ENCODE assay signal across 24 cellular contexts in the genomic region with DNA sequence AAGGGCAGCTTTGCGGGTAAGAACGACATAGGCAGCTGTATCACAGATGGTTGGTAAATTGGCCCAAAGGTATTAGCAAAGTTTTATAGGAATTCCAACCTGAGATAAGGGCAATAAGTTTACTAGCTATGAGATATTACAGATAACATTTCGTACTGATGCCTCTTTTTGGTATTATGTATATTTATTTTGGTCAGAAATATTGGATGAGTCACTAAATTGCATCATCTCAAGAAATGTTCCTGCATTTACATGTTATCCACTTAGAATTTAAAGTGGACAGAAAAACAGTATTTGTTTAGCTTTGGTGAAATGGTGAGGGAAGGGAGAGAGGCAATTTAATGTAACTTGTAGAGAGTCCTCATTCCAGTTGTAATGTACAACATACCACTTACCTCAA.
DNase-seq lines count a peak whose midpoint lies in the region; ATAC-seq, FAIRE-seq and TF ChIP-seq lines count a peak whose summit lies in the region.
"Had no signal": no experiment of that assay in that cellular context is flagged by ENCODE, and none has a peak within 500 bp of the region (broad histone marks: within the 10 kb centered on the region; RNA-seq: fewer than 3 reads in every experiment).

No MANE protein-coding gene starts in this region.

- no peak for ATAC-seq in left lobe of liver
- ATAC-seq: left lung; stimulated activated effector memory CD8-positive, alpha-beta T cell treated with anti-CD3 and anti-CD28 coated beads, Interleukin-12 subunit alpha, Interleukin-12 subunit beta, amount 100 ng/mL, for 72 hours had no signal

- H3K27ac Mint-ChIP-seq in astrocyte (ENCODE audit: unreplicated experiment), result no peak overlapping the region
- H3K27ac Mint-ChIP-seq: CD4-positive, alpha-beta T cell; endodermal cell; stimulated activated effector memory CD8-positive, alpha-beta T cell treated with anti-CD3 and anti-CD28 coated beads, Interleukin-12 subunit alpha, Interleukin-12 subunit beta, amount 100 ng/mL, for 72 hours had no signal

- H3K36me3 Mint-ChIP-seq in astrocyte (ENCODE audit: low read depth, unreplicated experiment), result no peaks in the 10 kb centered on the region
- H3K36me3 Mint-ChIP-seq: stimulated activated effector memory CD8-positive, alpha-beta T cell treated with anti-CD3 and anti-CD28 coated beads, Interleukin-12 subunit alpha, Interleukin-12 subunit beta, amount 100 ng/mL, for 72 hours had no signal

- H3K27me3 Mint-ChIP-seq in astrocyte (ENCODE audit: low read depth, unreplicated experiment), result no peaks in the 10 kb centered on the region

- H3K4me2 ChIP-seq in astrocyte (ENCODE audit: low read length), result no peak overlapping the region

- no peak overlapping the region for H3K4me3 Mint-ChIP-seq in astrocyte (ENCODE audit: unreplicated experiment)
- H3K4me3 Mint-ChIP-seq: CD4-positive, alpha-beta T cell; endodermal cell; stimulated activated effector memory CD8-positive, alpha-beta T cell treated with anti-CD3 and anti-CD28 coated beads, Interleukin-12 subunit alpha, Interleukin-12 subunit beta, amount 100 ng/mL, for 72 hours had no signal

- H4K20me1 ChIP-seq in astrocyte (ENCODE audit: insufficient read depth, low read length), result no peaks in the 10 kb centered on the region

- no peaks in the 10 kb centered on the region for H3K9me3 ChIP-seq in HEK293 (ENCODE audit: control insufficient read depth, insufficient read depth, low read depth, low read length)
- H3K9me3 ChIP-seq in astrocyte (ENCODE audit: insufficient read depth, low read depth, low read length), result no peaks in the 10 kb centered on the region
- H3K9me3 ChIP-seq: left lung, thoracic aorta had no signal

- no peaks in the 10 kb centered on the region for H3K4me1 Mint-ChIP-seq in astrocyte (ENCODE audit: low read depth, unreplicated experiment)
- H3K4me1 Mint-ChIP-seq: endodermal cell; stimulated activated effector memory CD8-positive, alpha-beta T cell treated with anti-CD3 and anti-CD28 coated beads, Interleukin-12 subunit alpha, Interleukin-12 subunit beta, amount 100 ng/mL, for 72 hours had no signal

- H3K4me1 ChIP-seq in HEK293 (ENCODE audit: control insufficient read depth, insufficient read depth, low read length) (peaks cover 7% of the 10 kb centered on the region; the same call in 1 of the 2 replicates), astrocyte (ENCODE audit: insufficient read depth, low read length) (no peaks in the 10 kb centered on the region)
- H3K4me1 ChIP-seq: left lung had no signal

- no peaks in the 10 kb centered on the region for H3K36me3 ChIP-seq in HEK293 (ENCODE audit: control insufficient read depth in 2 of 2, insufficient read depth in 1 of 2, low read length in 2 of 2)
- no peaks in the 10 kb centered on the region for H3K36me3 ChIP-seq in astrocyte (ENCODE audit: insufficient read depth, low read length)
- H3K36me3 ChIP-seq: left lung, thoracic aorta had no signal

- H3K27ac ChIP-seq in HEK293 (ENCODE audit: extremely low read depth, low read depth, low read length) (no peak overlapping the region), astrocyte (ENCODE audit: low read depth, low read length) (no peak overlapping the region)
- H3K27ac ChIP-seq: left lung, thoracic aorta had no signal

- H3K4me3 ChIP-seq in HEK293 (ENCODE audit: low read depth, low read length), result no peak overlapping the region
- H3K4me3 ChIP-seq in astrocyte (ENCODE audit: insufficient read depth, low read depth, low read length), result no peak overlapping the region
- H3K4me3 ChIP-seq in fibroblast of the aortic adventitia (ENCODE audit: low read depth, low read length), result no peak overlapping the region
- H3K4me3 ChIP-seq: left lung, thoracic aorta had no signal

- FAIRE-seq in astrocyte (lab: Jason Lieb, UNC), result no peak
- FAIRE-seq: H1, TTC549 had no signal

- H2AFZ ChIP-seq in astrocyte (ENCODE audit: low read depth, low read length), result no peak overlapping the region

- no peaks in the 10 kb centered on the region for H3K79me2 ChIP-seq in astrocyte (ENCODE audit: insufficient read depth, low read length)

- peaks cover 2% of the 10 kb centered on the region for H3K27me3 ChIP-seq in astrocyte (ENCODE audit: insufficient read depth, low read length)
- H3K27me3 ChIP-seq: left lung had no signal

- CTCF ChIA-PET in HEK293 (lab: Yijun Ruan, JAX), result interaction anchor here (0.8 kb wide), 1 partner anchor 58 kb away, joined by 3 read pairs; no protein-coding TSS in a partner anchor

- POLR2A ChIA-PET in HEK293 (lab: Yijun Ruan, JAX), result interaction anchor here (0.6 kb wide), 1 partner anchor 1337 kb away, joined by 6 read pairs; no protein-coding TSS in a partner anchor

- no peaks in the 10 kb centered on the region for H3K9me3 Mint-ChIP-seq in astrocyte (ENCODE audit: unreplicated experiment)
- H3K9me3 Mint-ChIP-seq: CD4-positive, alpha-beta T cell; endodermal cell; stimulated activated effector memory CD8-positive, alpha-beta T cell treated with anti-CD3 and anti-CD28 coated beads, Interleukin-12 subunit alpha, Interleukin-12 subunit beta, amount 100 ng/mL, for 72 hours had no signal

- peak; percentile 8 for DNase-seq in A172 (ENCODE audit: low spot score)
- peak; percentile 4 for DNase-seq in astrocyte (ENCODE audit: low read depth)
- peak; percentile 55 for DNase-seq in fibroblast of the aortic adventitia (ENCODE audit: low read depth)
- no peak for DNase-seq in NCI-H446 (lab: John Stamatoyannopoulos, UW)
- no peak for DNase-seq in SKM-1 (lab: John Stamatoyannopoulos, UW; ENCODE audit: unreplicated experiment)
- no peak for DNase-seq in NCI-H187 treated with DMSO at 0.1 percent for 48 hours (lab: John Stamatoyannopoulos, UW)
- no peak for DNase-seq in left lobe of liver (ENCODE audit: low spot score)
- DNase-seq: activated CD4-positive, alpha-beta T cell treated with anti-CD3 and anti-CD28 coated beads for 48 hours; activated gamma-delta T cell; amniotic stem cell; CD4-positive, alpha-beta T cell; cerebellar nuclear complex; DMS79; endodermal cell; Karpas-422; left lung; NCI-H1417 treated with DMSO at 0.1 percent for 48 hours; NK-92 treated with Interleukin-12 subunit alpha and Interleukin-12 subunit beta, amount 100 ng/mL, for 24 hours; stimulated activated CD4-positive, alpha-beta T cell treated with anti-CD3 and anti-CD28 coated beads, Interleukin-15, amount 100 ng/mL, for 24 hours had no signal

- no peak overlapping the region for H3K9ac ChIP-seq in astrocyte (ENCODE audit: low read length)

- TF ChIP-seq CTCF in HEK293 (tag by site-specific recombination; IDR thresholded peaks at IDR 0.05) (no peak), astrocyte (IDR thresholded peaks at IDR 0.05; ENCODE audit: insufficient read depth, low read depth, low read length) (no peak), fibroblast of the aortic adventitia (IDR thresholded peaks at IDR 0.05; ENCODE audit: insufficient read depth, low read length) (no peak)

TF ChIP-seq in HEK293, 187 proteins besides CTCF, POLR2A, EP300 and RAD21 (continues in another document):
- TF ChIP-seq ZNF521 (tag by site-specific recombination; IDR thresholded peaks at IDR 0.05), result no peak
- TF ChIP-seq ZNF660 (tag by site-specific recombination; IDR thresholded peaks at IDR 0.05), result no peak
- TF ChIP-seq ZNF37A (tag by site-specific recombination; IDR thresholded peaks at IDR 0.05), result no peak
- no peak for TF ChIP-seq ZNF561 (tag by site-specific recombination; IDR thresholded peaks at IDR 0.05; ENCODE audit: borderline replicate concordance)
- no peak for TF ChIP-seq ZNF610 (tag by site-specific recombination; IDR thresholded peaks at IDR 0.05; ENCODE audit: borderline replicate concordance)
- TF ChIP-seq ZNF544 (tag by site-specific recombination; IDR thresholded peaks at IDR 0.05), result no peak
- TF ChIP-seq ZNF624 (tag by site-specific recombination; IDR thresholded peaks at IDR 0.05), result no peak
- TF ChIP-seq ZNF157 (tag by site-specific recombination; IDR thresholded peaks at IDR 0.05), result no peak
- TF ChIP-seq ZNF658 (tag by site-specific recombination; IDR thresholded peaks at IDR 0.05), result no peak
- TF ChIP-seq, protein P1, sequence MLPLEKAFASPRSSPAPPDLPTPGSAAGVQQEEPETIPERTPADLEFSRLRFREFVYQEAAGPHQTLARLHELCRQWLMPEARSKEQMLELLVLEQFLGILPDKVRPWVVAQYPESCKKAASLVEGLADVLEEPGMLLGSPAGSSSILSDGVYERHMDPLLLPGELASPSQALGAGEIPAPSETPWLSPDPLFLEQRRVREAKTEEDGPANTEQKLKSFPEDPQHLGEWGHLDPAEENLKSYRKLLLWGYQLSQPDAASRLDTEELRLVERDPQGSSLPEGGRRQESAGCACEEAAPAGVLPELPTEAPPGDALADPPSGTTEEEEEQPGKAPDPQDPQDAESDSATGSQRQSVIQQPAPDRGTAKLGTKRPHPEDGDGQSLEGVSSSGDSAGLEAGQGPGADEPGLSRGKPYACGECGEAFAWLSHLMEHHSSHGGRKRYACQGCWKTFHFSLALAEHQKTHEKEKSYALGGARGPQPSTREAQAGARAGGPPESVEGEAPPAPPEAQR (tag by site-specific recombination; IDR thresholded peaks at IDR 0.05), result no peak
- TF ChIP-seq ZBTB17 (tag by site-specific recombination; IDR thresholded peaks at IDR 0.05), result no peak
- no peak for TF ChIP-seq HOXD13 (CRISPR knock-in tag; IDR thresholded peaks at IDR 0.05; ENCODE audit: borderline replicate concordance)
- TF ChIP-seq ZNF335 (tag by site-specific recombination; conservative IDR thresholded peaks at IDR 0.05), result peak; percentile 54
- TF ChIP-seq ZNF558 (tag by site-specific recombination; IDR thresholded peaks at IDR 0.05), result 0 out of 2 replicates have a peak, but pooled peaks have one; percentile 24
- TF ChIP-seq ZNF571 (tag by site-specific recombination; IDR thresholded peaks at IDR 0.05), result no peak
- TF ChIP-seq ZNF677 (tag by site-specific recombination; IDR thresholded peaks at IDR 0.05), result no peak
- no peak for TF ChIP-seq ZNF239 (tag by site-specific recombination; IDR thresholded peaks at IDR 0.05)
- TF ChIP-seq ZNF777 (tag by site-specific recombination; IDR thresholded peaks at IDR 0.05; ENCODE audit: borderline replicate concordance), result no peak
- TF ChIP-seq ZNF560 (tag by site-specific recombination; IDR thresholded peaks at IDR 0.05; ENCODE audit: borderline replicate concordance), result no peak
- no peak for TF ChIP-seq IKZF3 (tag by site-specific recombination; IDR thresholded peaks at IDR 0.05)
- TF ChIP-seq SCRT2 (tag by site-specific recombination; IDR thresholded peaks at IDR 0.05), result no peak

Comparison
In these comparisons a context has a peak if more than half of its experiments do, and no peak if none do; other contexts are left out.
1. DNase-seq: peak in A172 (single experiment), astrocyte (single experiment) and fibroblast of the aortic adventitia (single experiment); none in NCI-H446 (0 of 2), SKM-1 (single experiment), NCI-H187 treated with DMSO at 0.1 percent for 48 hours (single experiment) and left lobe of liver (single experiment).